Comparison of ENCODE assay signal across 9 cellular contexts in the genomic region with DNA sequence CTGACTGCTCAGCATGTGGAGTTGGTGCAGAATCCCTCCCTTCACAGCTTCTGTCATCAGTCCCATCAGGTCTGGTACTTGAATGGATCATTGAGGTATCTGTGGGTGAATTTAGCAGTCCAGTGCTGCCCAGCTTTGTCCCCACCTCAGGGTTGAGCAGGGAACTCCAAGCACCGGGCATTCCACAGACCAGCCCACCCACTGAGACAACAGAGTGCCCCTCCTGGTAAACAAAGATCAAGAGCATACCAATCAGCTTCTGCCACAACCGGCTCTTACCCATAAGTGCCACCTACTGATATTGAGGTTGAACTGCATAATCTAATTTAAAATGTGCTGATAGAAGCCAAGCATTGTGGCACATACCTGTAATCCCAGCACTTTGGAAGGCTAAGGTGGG. TPM values are rescaled to one million over a fixed set of nuclear protein-coding genes. Genes with fewer than 3 reads are reported as not detected.
DNase-seq lines count a peak whose midpoint lies in the region; ATAC-seq and TF ChIP-seq lines count a peak whose summit lies in the region.
"Had no signal": no experiment of that assay in that cellular context is flagged by ENCODE, and none has a peak within 500 bp of the region (broad histone marks: within the 10 kb centered on the region; RNA-seq: fewer than 3 reads in every experiment).

No MANE protein-coding gene starts in this region.

- H3K27me3 Mint-ChIP-seq in GM23338 (ENCODE audit: insufficient read depth, low read depth, poor library complexity): peaks cover 2% of the 10 kb centered on the region
- peaks cover 0 to 3% of the 10 kb centered on the region in 2 donors for H3K27me3 Mint-ChIP-seq in natural killer cell (ENCODE audit: low read depth in 2 of 2)
- peaks cover 3 to 4% of the 10 kb centered on the region in 2 donors for H3K27me3 Mint-ChIP-seq in CD4-positive, alpha-beta memory T cell

- H3K4me3 ChIP-seq in GM23338: no peak overlapping the region
- no peak overlapping the region for H3K4me3 ChIP-seq in epithelial cell of proximal tubule (ENCODE audit: low read depth, low read length)
- no peak overlapping the region for H3K4me3 ChIP-seq in CD4-positive, alpha-beta memory T cell (ENCODE audit: low read length in 2 of 2)
- H3K4me3 ChIP-seq in mesenchymal stem cell (ENCODE audit: insufficient read depth in 1 of 2, low read depth in 1 of 2, low read length in 2 of 2): no peak overlapping the region

- H3K23ac ChIP-seq in mesenchymal stem cell (ENCODE audit: low read length in 2 of 2): no peak overlapping the region

- 33% methylated on average over 1 of the region's 2 CpGs for WGBS in mesenchymal stem cell

- H3K4me1 Mint-ChIP-seq in GM23338 (peaks cover 15% of the 10 kb centered on the region), natural killer cell (no peaks in the 10 kb centered on the region)
- H3K4me1 Mint-ChIP-seq in CD4-positive, alpha-beta memory T cell: no peaks in the 10 kb centered on the region
- H3K4me1 Mint-ChIP-seq: activated naive CD8-positive, alpha-beta T cell treated with anti-CD3 and anti-CD28 coated beads, Interleukin-2, amount 10 ng/mL, durations not matched to agents 7 days and 5 days had no signal

- H3K9me3 Mint-ChIP-seq in GM23338: no peaks in the 10 kb centered on the region; the same call in 1 of the 3 replicates
- peaks cover 2 to 6% of the 10 kb centered on the region in 2 donors for H3K9me3 Mint-ChIP-seq in natural killer cell
- H3K9me3 Mint-ChIP-seq in CD4-positive, alpha-beta memory T cell: peaks cover 0 to 22% (median 9%) of the 10 kb centered on the region in 8 donors

- POLR2A ChIA-PET in CD4-positive, alpha-beta memory T cell (lab: Charles Lee; ENCODE audit: partially characterized antibody): no interaction called here

- peak; percentile 96 for ATAC-seq in GM23338
- no peak for ATAC-seq in natural killer cell

- no peaks in the 10 kb centered on the region for H3K79me1 ChIP-seq in mesenchymal stem cell (replicated peaks; ENCODE audit: low read length, poor library complexity, severe bottlenecking)

- H4K91ac ChIP-seq in mesenchymal stem cell (ENCODE audit: low read length): no peak overlapping the region

- no peak overlapping the region for H3K27ac Mint-ChIP-seq in GM23338
- no peak overlapping the region for H3K27ac Mint-ChIP-seq in natural killer cell
- H3K27ac Mint-ChIP-seq in CD4-positive, alpha-beta memory T cell: no peak overlapping the region
- H3K27ac Mint-ChIP-seq: activated naive CD8-positive, alpha-beta T cell treated with anti-CD3 and anti-CD28 coated beads, Interleukin-2, amount 10 ng/mL, durations not matched to agents 7 days and 5 days had no signal

- DNase-seq in ELR (ENCODE audit: low read depth) (peak; percentile 19), GM23338 (ENCODE audit: low spot score) (peak; percentile 85), NCI-H345 treated with DMSO at 0.1 percent for 48 hours (lab: John Stamatoyannopoulos, UW; ENCODE audit: unreplicated experiment) (peak; percentile 12), epithelial cell of proximal tubule (ENCODE audit: low read depth) (no peak), natural killer cell (no peak), mesenchymal stem cell (no peak), GM19240 (ENCODE audit: insufficient read length, low spot score) (no peak)
- no peak for DNase-seq in CD4-positive, alpha-beta memory T cell
- DNase-seq: activated naive CD8-positive, alpha-beta T cell treated with anti-CD3 and anti-CD28 coated beads, Interleukin-2, amount 10 ng/mL, durations not matched to agents 7 days and 5 days had no signal

- no peak overlapping the region for H2BK5ac ChIP-seq in mesenchymal stem cell (ENCODE audit: low read depth, low read length, poor library complexity, severe bottlenecking)

- intact Hi-C loops in natural killer cell (cut with micrococcal nuclease): no loop called here
- intact Hi-C loops in CD4-positive, alpha-beta memory T cell (cut with micrococcal nuclease): no loop called here

- no peaks in the 10 kb centered on the region for H3K36me3 ChIP-seq in GM23338 (ENCODE audit: insufficient read depth)
- H3K36me3 ChIP-seq in CD4-positive, alpha-beta memory T cell (ENCODE audit: insufficient read depth, low read length): no peaks in the 10 kb centered on the region
- no peaks in the 10 kb centered on the region for H3K36me3 ChIP-seq in mesenchymal stem cell (ENCODE audit: control insufficient read depth in 1 of 2, insufficient read depth in 2 of 2, low read depth in 1 of 2, low read length in 2 of 2)

- H3K4me3 Mint-ChIP-seq in GM23338: no peak overlapping the region
- no peak overlapping the region for H3K4me3 Mint-ChIP-seq in natural killer cell
- H3K4me3 Mint-ChIP-seq in CD4-positive, alpha-beta memory T cell: no peak overlapping the region
- H3K4me3 Mint-ChIP-seq: activated naive CD8-positive, alpha-beta T cell treated with anti-CD3 and anti-CD28 coated beads, Interleukin-2, amount 10 ng/mL, durations not matched to agents 7 days and 5 days had no signal

- no peak overlapping the region for H3K9ac ChIP-seq in mesenchymal stem cell (ENCODE audit: low read length)

- H3K27me3 ChIP-seq in GM23338 (ENCODE audit: insufficient read depth): no peaks in the 10 kb centered on the region
- H3K27me3 ChIP-seq in CD4-positive, alpha-beta memory T cell (ENCODE audit: insufficient read depth, low read length): no peaks in the 10 kb centered on the region
- H3K27me3 ChIP-seq in mesenchymal stem cell (ENCODE audit: control insufficient read depth in 1 of 2, insufficient read depth in 1 of 2, low read length in 2 of 2): no peaks in the 10 kb centered on the region

- H3K79me2 ChIP-seq in GM23338 (replicated peaks; ENCODE audit: insufficient read depth): no peaks in the 10 kb centered on the region

- peaks cover 3% of the 10 kb centered on the region; the same call in 1 of the 2 replicates for H3K4me1 ChIP-seq in GM23338 (ENCODE audit: insufficient read depth)
- H3K4me1 ChIP-seq in CD4-positive, alpha-beta memory T cell (ENCODE audit: insufficient read depth, low read length): no peaks in the 10 kb centered on the region
- H3K4me1 ChIP-seq in mesenchymal stem cell (ENCODE audit: control insufficient read depth, insufficient read depth, low read depth, low read length): no peaks in the 10 kb centered on the region

- H2BK15ac ChIP-seq in mesenchymal stem cell (ENCODE audit: low read depth, poor library complexity, severe bottlenecking): no peak overlapping the region

- no peaks in the 10 kb centered on the region for H4K20me1 ChIP-seq in GM23338 (replicated peaks; ENCODE audit: insufficient read depth)

- no peaks in the 10 kb centered on the region for H3F3A ChIP-seq in GM23338 (replicated peaks; ENCODE audit: low read depth)

- H3K18ac ChIP-seq in mesenchymal stem cell (ENCODE audit: low read depth in 1 of 2, low read length in 2 of 2): no peak overlapping the region

- H3K36me3 Mint-ChIP-seq in GM23338 (ENCODE audit: low read depth) (no peaks in the 10 kb centered on the region), natural killer cell (no peaks in the 10 kb centered on the region)
- no peaks in the 10 kb centered on the region for H3K36me3 Mint-ChIP-seq in CD4-positive, alpha-beta memory T cell

- no peak overlapping the region for H2AK5ac ChIP-seq in mesenchymal stem cell (ENCODE audit: low read length, severe bottlenecking)

- H2BK12ac ChIP-seq in mesenchymal stem cell (ENCODE audit: low read length in 2 of 2): no peak overlapping the region

- no peak overlapping the region for H2BK120ac ChIP-seq in mesenchymal stem cell (ENCODE audit: low read depth, low read length)

- TF ChIP-seq CTCF in GM23338 (conservative IDR thresholded peaks at IDR 0.05; ENCODE audit: low read depth in 2 of 2): peak; percentile 47 to 55
- peak; percentile 44 for TF ChIP-seq CTCF in epithelial cell of proximal tubule (conservative IDR thresholded peaks at IDR 0.05; ENCODE audit: low read depth, low read length)
- TF ChIP-seq CTCF in natural killer cell (IDR thresholded peaks at IDR 0.05): no peak

- no peak overlapping the region for H3K4ac ChIP-seq in mesenchymal stem cell (ENCODE audit: low read depth in 1 of 2, low read length in 2 of 2)

- no peak overlapping the region for H4K8ac ChIP-seq in mesenchymal stem cell (ENCODE audit: low read length)

- H2AFZ ChIP-seq in GM23338 (0 out of 2 replicates have a peak overlapping the region, but pooled peaks have one; percentile 63), mesenchymal stem cell (ENCODE audit: low read depth, low read length) (no peak overlapping the region)

- H3K14ac ChIP-seq in mesenchymal stem cell (ENCODE audit: low read length in 2 of 2): no peak overlapping the region

- no peak overlapping the region for H3K4me2 ChIP-seq in GM23338
- H3K4me2 ChIP-seq in mesenchymal stem cell (ENCODE audit: low read length, poor library complexity, severe bottlenecking): no peak overlapping the region

- no peaks in the 10 kb centered on the region for H3K9me3 ChIP-seq in CD4-positive, alpha-beta memory T cell (ENCODE audit: control insufficient read depth in 1 of 2, low read length in 2 of 2)
- H3K9me3 ChIP-seq in mesenchymal stem cell (ENCODE audit: control insufficient read depth, low read length): no peaks in the 10 kb centered on the region

- H3K9me2 ChIP-seq in GM23338 (ENCODE audit: insufficient read depth): no peaks in the 10 kb centered on the region

- H3K27ac ChIP-seq in GM23338 (ENCODE audit: low read depth) (no peak overlapping the region), mesenchymal stem cell (ENCODE audit: low read length, poor library complexity, severe bottlenecking) (no peak overlapping the region)
- no peak overlapping the region for H3K27ac ChIP-seq in CD4-positive, alpha-beta memory T cell (ENCODE audit: low read depth, low read length)

- CTCF ChIA-PET in CD4-positive, alpha-beta memory T cell (lab: Charles Lee; ENCODE audit: partially characterized antibody): interaction anchor here (1.1 kb wide), 1 partner anchor 9 kb away, joined by 3 read pairs; no protein-coding TSS in a partner anchor

TF ChIP-seq in GM23338, 12 proteins besides CTCF, POLR2A, EP300 and RAD21 (continues in another document):
- TF ChIP-seq EZH2phosphoT487 (IDR thresholded peaks at IDR 0.05; ENCODE audit: unreplicated experiment) (no peak), POLR2AphosphoS5 (IDR thresholded peaks at IDR 0.05; ENCODE audit: low read depth) (no peak)

RNA-seq across cellular contexts. Expression of gene FXR1, which starts 57.1 kb away (rescaled TPM):
- total RNA-seq in GM23338 (2014; rRNA removed; shearing (Covaris generic)): 208 and 228 TPM in 2 replicates
- 131 and 136 TPM in 2 replicates for polyA plus RNA-seq in GM23338 (2016; fragmentation: Nextera tagmentation; extraction: Ambion mirVana)
- 114 and 145 TPM in 2 replicates for total RNA-seq in epithelial cell of proximal tubule
- 100 to 1,000 TPM; 135 to 149 (median 148) TPM for total RNA-seq in natural killer cell
- 100 to 1,000 TPM; 131 TPM for total RNA-seq in CD4-positive, alpha-beta memory T cell
- 10 to 100 TPM; 44.9 to 52.5 TPM for polyA plus RNA-seq in CD4-positive, alpha-beta memory T cell
- polyA plus RNA-seq in mesenchymal stem cell (2013, experiment 1 of 2): 139 TPM
- polyA plus RNA-seq in mesenchymal stem cell (2013, experiment 2 of 2): 136 TPM

Comparison
In these comparisons a context has a peak if more than half of its experiments do, and no peak if none do; other contexts are left out.
1. DNase-seq: peak in ELR (single experiment), GM23338 (single experiment) and NCI-H345 treated with DMSO at 0.1 percent for 48 hours (single experiment); none in epithelial cell of proximal tubule (single experiment), natural killer cell (single experiment), CD4-positive, alpha-beta memory T cell (0 of 5), mesenchymal stem cell (single experiment) and GM19240 (single experiment).